Comparison of ENCODE assay signal across 1 cellular context in the genomic region with DNA sequence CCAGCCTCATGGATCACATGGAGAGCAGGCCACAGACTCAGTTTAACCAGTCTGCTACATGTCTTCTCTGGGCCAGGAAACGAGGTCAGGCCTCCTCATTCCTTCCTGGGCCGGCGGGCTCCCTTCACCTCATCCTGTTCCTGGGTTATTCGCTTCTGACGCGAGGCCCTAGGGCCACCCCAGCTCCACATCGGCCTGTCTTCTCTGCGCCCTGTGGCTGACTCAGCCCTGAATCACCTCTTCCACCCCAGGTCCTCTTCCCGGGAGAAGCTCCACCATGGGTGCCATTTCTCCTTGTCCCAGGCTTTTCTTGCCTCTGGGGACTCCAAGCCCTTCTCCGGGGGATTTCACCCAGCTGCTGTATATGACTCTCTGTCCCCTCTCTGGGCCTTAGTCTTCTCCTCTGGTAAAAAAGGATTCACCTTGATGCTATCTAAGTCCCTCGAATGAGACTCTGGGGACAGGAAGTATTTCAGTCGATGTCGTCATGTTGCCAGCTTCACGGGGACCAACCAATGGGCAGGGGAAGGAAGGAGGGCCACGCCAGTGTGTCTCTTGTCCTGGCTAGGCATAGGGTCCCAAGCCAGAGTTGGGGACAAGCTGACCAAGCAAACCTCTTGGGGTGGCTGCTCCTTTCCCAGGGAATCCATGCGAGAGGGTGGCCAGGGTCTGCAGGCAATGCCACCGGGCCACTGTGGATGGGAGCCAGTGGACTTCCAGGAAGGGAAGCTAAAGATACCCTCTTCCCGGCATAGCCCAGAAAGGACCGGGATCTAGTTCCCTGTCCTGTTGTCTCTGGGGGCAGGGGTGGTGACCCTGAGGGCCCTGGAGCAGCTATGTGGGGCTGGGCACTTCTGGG.
TF ChIP-seq lines count a peak whose summit lies in the region.

No MANE protein-coding gene starts in this region.

TF ChIP-seq in K562, 482 proteins besides CTCF, POLR2A, EP300 and RAD21 (continued from another document and continues in another):
- TF ChIP-seq ZNF699 (CRISPR knock-in tag; IDR thresholded peaks at IDR 0.05; ENCODE audit: insufficient replicate concordance): no peak
- no peak for TF ChIP-seq SMAD2 (IDR thresholded peaks at IDR 0.05; ENCODE audit: low read depth, low read length)
- TF ChIP-seq STAT5A (IDR thresholded peaks at IDR 0.05; ENCODE audit: borderline replicate concordance, low read length): no peak
- no peak for TF ChIP-seq TAF9B (IDR thresholded peaks at IDR 0.05; ENCODE audit: partially characterized antibody)
- TF ChIP-seq CBFA2T2 (conservative IDR thresholded peaks at IDR 0.05): no peak
- TF ChIP-seq, protein P1, sequence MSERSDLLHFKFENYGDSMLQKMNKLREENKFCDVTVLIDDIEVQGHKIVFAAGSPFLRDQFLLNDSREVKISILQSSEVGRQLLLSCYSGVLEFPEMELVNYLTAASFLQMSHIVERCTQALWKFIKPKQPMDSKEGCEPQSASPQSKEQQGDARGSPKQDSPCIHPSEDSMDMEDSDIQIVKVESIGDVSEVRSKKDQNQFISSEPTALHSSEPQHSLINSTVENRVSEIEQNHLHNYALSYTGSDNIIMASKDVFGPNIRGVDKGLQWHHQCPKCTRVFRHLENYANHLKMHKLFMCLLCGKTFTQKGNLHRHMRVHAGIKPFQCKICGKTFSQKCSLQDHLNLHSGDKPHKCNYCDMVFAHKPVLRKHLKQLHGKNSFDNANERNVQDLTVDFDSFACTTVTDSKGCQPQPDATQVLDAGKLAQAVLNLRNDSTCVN (CRISPR knock-in tag; IDR thresholded peaks at IDR 0.05): no peak
- TF ChIP-seq BRD9 (IDR thresholded peaks at IDR 0.05; ENCODE audit: low read depth, partially characterized antibody): no peak
- no peak for TF ChIP-seq ZNF436 (CRISPR knock-in tag; IDR thresholded peaks at IDR 0.05)
- TF ChIP-seq, protein P2, sequence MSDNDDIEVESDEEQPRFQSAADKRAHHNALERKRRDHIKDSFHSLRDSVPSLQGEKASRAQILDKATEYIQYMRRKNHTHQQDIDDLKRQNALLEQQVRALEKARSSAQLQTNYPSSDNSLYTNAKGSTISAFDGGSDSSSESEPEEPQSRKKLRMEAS (CRISPR knock-in tag; IDR thresholded peaks at IDR 0.05): no peak
- no peak for TF ChIP-seq TEAD2 (tag; IDR thresholded peaks at IDR 0.05)
- TF ChIP-seq HDGF (IDR thresholded peaks at IDR 0.05): no peak
- TF ChIP-seq ZNF507 (tag; conservative IDR thresholded peaks at IDR 0.05): no peak
- TF ChIP-seq PCBP1 (IDR thresholded peaks at IDR 0.05; ENCODE audit: low read depth, low read length, poor library complexity, severe bottlenecking): no peak
- TF ChIP-seq ZFP30 (CRISPR knock-in tag; IDR thresholded peaks at IDR 0.05; ENCODE audit: borderline replicate concordance): no peak
- TF ChIP-seq CCNT2 (IDR thresholded peaks at IDR 0.05; ENCODE audit: borderline replicate concordance, extremely low read depth, insufficient read length, low read depth, low read length): no peak
- no peak for TF ChIP-seq NFIX (CRISPR knock-in tag; IDR thresholded peaks at IDR 0.05; ENCODE audit: low read depth)
- no peak for TF ChIP-seq ESRRA (IDR thresholded peaks at IDR 0.05; ENCODE audit: borderline replicate concordance, low read depth)
- no peak for TF ChIP-seq SOX6 (IDR thresholded peaks at IDR 0.05)
- no peak for TF ChIP-seq SAFB (IDR thresholded peaks at IDR 0.05; ENCODE audit: borderline replicate concordance, low read depth, low read length)
- no peak for TF ChIP-seq MCM7 (IDR thresholded peaks at IDR 0.05)
- no peak for TF ChIP-seq GABPB1 (CRISPR knock-in tag; IDR thresholded peaks at IDR 0.05)
- no peak for TF ChIP-seq RBM22 (IDR thresholded peaks at IDR 0.05; ENCODE audit: low read depth, low read length, poor library complexity, severe bottlenecking)
- TF ChIP-seq ARHGAP35 (IDR thresholded peaks at IDR 0.05; ENCODE audit: partially characterized antibody): no peak
- no peak for TF ChIP-seq ZNF140 (CRISPR knock-in tag; IDR thresholded peaks at IDR 0.05)
- no peak for TF ChIP-seq SRSF3 (IDR thresholded peaks at IDR 0.05; ENCODE audit: insufficient read depth, low read length)
- no peak for TF ChIP-seq KLF1 (tag; IDR thresholded peaks at IDR 0.05)
- TF ChIP-seq, protein P3, sequence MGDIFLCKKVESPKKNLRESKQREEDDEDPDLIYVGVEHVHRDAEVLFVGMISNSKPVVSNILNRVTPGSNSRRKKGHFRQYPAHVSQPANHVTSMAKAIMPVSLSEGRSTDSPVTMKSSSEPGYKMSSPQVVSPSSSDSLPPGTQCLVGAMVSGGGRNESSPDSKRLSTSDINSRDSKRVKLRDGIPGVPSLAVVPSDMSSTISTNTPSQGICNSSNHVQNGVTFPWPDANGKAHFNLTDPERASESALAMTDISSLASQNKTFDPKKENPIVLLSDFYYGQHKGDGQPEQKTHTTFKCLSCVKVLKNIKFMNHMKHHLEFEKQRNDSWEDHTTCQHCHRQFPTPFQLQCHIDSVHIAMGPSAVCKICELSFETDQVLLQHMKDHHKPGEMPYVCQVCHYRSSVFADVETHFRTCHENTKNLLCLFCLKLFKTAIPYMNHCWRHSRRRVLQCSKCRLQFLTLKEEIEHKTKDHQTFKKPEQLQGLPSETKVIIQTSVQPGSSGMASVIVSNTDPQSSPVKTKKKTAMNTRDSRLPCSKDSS (IDR thresholded peaks at IDR 0.05; ENCODE audit: low read depth, partially characterized antibody): no peak
- no peak for TF ChIP-seq RNF2 (IDR thresholded peaks at IDR 0.05)
- no peak for TF ChIP-seq HEY1 (CRISPR knock-in tag; IDR thresholded peaks at IDR 0.05; ENCODE audit: borderline replicate concordance)
- no peak for TF ChIP-seq TOE1 (IDR thresholded peaks at IDR 0.05; ENCODE audit: borderline replicate concordance)
- no peak for TF ChIP-seq TOE1 (CRISPR knock-in tag; IDR thresholded peaks at IDR 0.05; ENCODE audit: borderline replicate concordance, low read depth)
- TF ChIP-seq POU5F1 (IDR thresholded peaks at IDR 0.05; ENCODE audit: borderline replicate concordance, low read depth, low read length, partially characterized antibody): no peak
- TF ChIP-seq, protein P4, sequence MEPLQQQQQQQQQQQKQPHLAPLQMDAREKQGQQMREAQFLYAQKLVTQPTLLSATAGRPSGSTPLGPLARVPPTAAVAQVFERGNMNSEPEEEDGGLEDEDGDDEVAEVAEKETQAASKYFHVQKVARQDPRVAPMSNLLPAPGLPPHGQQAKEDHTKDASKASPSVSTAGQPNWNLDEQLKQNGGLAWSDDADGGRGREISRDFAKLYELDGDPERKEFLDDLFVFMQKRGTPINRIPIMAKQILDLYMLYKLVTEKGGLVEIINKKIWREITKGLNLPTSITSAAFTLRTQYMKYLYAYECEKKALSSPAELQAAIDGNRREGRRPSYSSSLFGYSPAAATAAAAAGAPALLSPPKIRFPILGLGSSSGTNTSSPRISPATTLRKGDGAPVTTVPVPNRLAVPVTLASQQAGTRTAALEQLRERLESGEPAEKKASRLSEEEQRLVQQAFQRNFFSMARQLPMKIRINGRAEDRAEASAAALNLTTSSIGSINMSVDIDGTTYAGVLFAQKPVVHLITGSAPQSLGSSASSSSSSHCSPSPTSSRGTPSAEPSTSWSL (CRISPR knock-in tag; IDR thresholded peaks at IDR 0.05; ENCODE audit: borderline replicate concordance): peak; percentile 80; the same call in 1 of the 2 replicates
- TF ChIP-seq FOXK1 (CRISPR knock-in tag; IDR thresholded peaks at IDR 0.05; ENCODE audit: borderline replicate concordance): no peak
- 0 out of 2 replicates have a peak, but pooled peaks have one; percentile 32 for TF ChIP-seq PTTG1 (tag; IDR thresholded peaks at IDR 0.05; ENCODE audit: low read depth)
- no peak for TF ChIP-seq ZZZ3 (IDR thresholded peaks at IDR 0.05)
- no peak for TF ChIP-seq ZNF780A (CRISPR knock-in tag; IDR thresholded peaks at IDR 0.05)
- TF ChIP-seq RUNX1 (IDR thresholded peaks at IDR 0.05; ENCODE audit: low read depth): no peak
- no peak for TF ChIP-seq MIER1 (IDR thresholded peaks at IDR 0.05; ENCODE audit: low read depth)
- TF ChIP-seq KLF13 (tag; IDR thresholded peaks at IDR 0.05; ENCODE audit: borderline replicate concordance, low read depth): no peak
- no peak for TF ChIP-seq FOXP1 (CRISPR knock-in tag; IDR thresholded peaks at IDR 0.05)
- TF ChIP-seq IRF2 (CRISPR knock-in tag; IDR thresholded peaks at IDR 0.05): no peak
- no peak for TF ChIP-seq ZNF184 (CRISPR knock-in tag; IDR thresholded peaks at IDR 0.05)
- TF ChIP-seq, protein P5, sequence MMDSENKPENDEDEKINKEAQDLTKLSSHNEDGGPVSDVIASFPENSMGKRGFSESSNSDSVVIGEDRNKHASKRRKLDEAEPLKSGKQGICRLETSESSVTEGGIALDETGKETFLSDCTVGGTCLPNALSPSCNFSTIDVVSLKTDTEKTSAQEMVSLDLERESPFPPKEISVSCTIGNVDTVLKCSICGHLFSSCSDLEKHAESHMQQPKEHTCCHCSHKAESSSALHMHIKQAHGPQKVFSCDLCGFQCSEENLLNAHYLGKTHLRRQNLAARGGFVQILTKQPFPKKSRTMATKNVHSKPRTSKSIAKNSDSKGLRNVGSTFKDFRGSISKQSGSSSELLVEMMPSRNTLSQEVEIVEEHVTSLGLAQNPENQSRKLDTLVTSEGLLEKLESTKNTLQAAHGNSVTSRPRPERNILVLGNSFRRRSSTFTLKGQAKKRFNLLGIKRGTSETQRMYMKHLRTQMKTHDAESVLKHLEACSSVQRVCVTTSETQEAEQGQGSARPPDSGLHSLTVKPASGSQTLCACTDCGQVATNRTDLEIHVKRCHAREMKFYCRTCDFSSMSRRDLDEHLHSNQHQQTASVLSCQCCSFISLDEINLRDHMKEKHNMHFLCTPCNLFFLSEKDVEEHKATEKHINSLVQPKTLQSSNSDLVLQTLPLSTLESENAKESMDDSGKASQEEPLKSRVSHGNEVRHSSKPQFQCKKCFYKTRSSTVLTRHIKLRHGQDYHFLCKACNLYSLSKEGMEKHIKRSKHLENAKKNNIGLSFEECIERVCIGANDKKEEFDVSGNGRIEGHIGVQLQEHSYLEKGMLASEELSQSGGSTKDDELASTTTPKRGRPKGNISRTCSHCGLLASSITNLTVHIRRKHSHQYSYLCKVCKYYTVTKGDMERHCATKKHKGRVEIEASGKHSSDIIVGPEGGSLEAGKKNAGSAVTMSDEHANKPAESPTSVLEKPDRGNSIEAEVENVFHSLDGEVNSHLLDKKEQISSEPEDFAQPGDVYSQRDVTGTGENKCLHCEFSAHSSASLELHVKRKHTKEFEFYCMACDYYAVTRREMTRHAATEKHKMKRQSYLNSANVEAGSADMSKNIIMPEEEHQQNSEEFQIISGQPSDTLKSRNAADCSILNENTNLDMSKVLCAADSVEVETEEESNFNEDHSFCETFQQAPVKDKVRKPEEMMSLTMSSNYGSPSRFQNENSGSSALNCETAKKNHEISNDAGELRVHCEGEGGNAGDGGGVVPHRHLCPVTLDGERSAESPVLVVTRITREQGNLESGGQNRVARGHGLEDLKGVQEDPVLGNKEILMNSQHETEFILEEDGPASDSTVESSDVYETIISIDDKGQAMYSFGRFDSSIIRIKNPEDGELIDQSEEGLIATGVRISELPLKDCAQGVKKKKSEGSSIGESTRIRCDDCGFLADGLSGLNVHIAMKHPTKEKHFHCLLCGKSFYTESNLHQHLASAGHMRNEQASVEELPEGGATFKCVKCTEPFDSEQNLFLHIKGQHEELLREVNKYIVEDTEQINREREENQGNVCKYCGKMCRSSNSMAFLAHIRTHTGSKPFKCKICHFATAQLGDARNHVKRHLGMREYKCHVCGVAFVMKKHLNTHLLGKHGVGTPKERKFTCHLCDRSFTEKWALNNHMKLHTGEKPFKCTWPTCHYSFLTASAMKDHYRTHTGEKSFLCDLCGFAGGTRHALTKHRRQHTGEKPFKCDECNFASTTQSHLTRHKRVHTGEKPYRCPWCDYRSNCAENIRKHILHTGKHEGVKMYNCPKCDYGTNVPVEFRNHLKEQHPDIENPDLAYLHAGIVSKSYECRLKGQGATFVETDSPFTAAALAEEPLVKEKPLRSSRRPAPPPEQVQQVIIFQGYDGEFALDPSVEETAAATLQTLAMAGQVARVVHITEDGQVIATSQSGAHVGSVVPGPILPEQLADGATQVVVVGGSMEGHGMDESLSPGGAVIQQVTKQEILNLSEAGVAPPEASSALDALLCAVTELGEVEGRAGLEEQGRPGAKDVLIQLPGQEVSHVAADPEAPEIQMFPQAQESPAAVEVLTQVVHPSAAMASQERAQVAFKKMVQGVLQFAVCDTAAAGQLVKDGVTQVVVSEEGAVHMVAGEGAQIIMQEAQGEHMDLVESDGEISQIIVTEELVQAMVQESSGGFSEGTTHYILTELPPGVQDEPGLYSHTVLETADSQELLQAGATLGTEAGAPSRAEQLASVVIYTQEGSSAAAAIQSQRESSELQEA (IDR thresholded peaks at IDR 0.05; ENCODE audit: low read depth): no peak
- TF ChIP-seq MAZ (CRISPR knock-in tag; conservative IDR thresholded peaks at IDR 0.05 in 1 of 2, IDR thresholded peaks at IDR 0.05 in 1 of 2): peak in 1 of 2 experiments; percentile 70; a peak in 3 of 4 replicates
- TF ChIP-seq HMGN3 (IDR thresholded peaks at IDR 0.05; ENCODE audit: borderline replicate concordance, extremely low read depth, insufficient read length, low read depth, low read length): no peak
- no peak for TF ChIP-seq CBX2 (IDR thresholded peaks at IDR 0.05; ENCODE audit: insufficient read depth, low read length, poor library complexity, severe bottlenecking)
- no peak for TF ChIP-seq ZKSCAN1 (IDR thresholded peaks at IDR 0.05; ENCODE audit: low read depth, low read length)
- no peak for TF ChIP-seq TRIM28 (IDR thresholded peaks at IDR 0.05)
- no peak for TF ChIP-seq SMARCA5 (IDR thresholded peaks at IDR 0.05)
- TF ChIP-seq, protein P6, sequence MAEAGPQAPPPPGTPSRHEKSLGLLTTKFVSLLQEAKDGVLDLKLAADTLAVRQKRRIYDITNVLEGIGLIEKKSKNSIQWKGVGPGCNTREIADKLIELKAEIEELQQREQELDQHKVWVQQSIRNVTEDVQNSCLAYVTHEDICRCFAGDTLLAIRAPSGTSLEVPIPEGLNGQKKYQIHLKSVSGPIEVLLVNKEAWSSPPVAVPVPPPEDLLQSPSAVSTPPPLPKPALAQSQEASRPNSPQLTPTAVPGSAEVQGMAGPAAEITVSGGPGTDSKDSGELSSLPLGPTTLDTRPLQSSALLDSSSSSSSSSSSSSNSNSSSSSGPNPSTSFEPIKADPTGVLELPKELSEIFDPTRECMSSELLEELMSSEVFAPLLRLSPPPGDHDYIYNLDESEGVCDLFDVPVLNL (CRISPR knock-in tag; IDR thresholded peaks at IDR 0.05; ENCODE audit: low read depth): no peak
